8 cellular contexts compared by ENCODE assay signal in the genomic region with DNA sequence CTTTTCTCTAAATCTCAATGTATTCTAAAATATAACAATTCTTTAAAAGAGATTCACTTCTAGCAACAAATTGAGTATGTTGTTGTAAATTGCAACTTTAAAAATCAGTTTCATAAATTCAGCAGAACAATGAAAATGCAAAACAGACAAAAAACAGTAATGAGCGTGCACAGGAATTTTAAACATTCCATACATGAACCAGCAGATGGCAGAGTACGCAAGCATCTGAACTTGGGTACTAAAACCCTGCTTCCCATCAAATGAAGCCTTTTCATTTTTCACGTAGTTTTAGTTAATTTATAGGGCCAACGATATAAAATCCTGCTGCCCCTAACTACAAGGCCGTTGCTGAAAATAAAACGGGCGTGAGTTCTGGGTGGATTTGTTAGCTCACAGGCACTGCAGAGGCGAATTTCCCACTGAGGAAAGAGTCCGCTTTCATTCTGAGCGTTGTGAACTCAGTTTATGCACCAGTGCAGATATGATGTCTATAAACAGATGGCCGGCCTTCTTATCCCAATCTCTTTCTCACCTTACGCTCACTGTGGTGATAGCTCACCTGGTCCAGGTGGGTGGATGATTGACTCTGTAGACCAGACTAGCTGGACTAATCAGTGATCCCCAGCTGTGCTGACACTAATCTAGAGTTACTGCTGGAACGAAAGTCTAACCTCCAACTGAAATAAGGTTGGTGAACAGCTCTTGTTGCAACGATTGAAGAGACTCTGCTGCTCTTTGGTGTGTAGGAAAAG.
DNase-seq lines count a peak whose midpoint lies in the region; ATAC-seq and TF ChIP-seq lines count a peak whose summit lies in the region.

No MANE protein-coding gene starts in this region.

- H3K4me1 ChIP-seq in BE2C (no peaks in the 10 kb centered on the region), RWPE2 (ENCODE audit: insufficient read depth, poor library complexity, severe bottlenecking) (no peaks in the 10 kb centered on the region), fibroblast of lung (ENCODE audit: control insufficient read depth, extremely low read depth, insufficient read depth, low read length) (no peaks in the 10 kb centered on the region)

- peak; percentile 70 for TF ChIP-seq CTCF in BE2C (IDR thresholded peaks at IDR 0.05; ENCODE audit: low read depth, low read length)
- TF ChIP-seq CTCF in GM12873 (IDR thresholded peaks at IDR 0.05; ENCODE audit: insufficient read depth, low read depth, low read length, missing control alignments), result peak; percentile 59
- TF ChIP-seq CTCF in RWPE2 (IDR thresholded peaks at IDR 0.05; ENCODE audit: poor library complexity, severe bottlenecking), result peak; percentile 79
- TF ChIP-seq CTCF in fibroblast of lung (conservative IDR thresholded peaks at IDR 0.05 in 1 of 2, IDR thresholded peaks at IDR 0.05 in 1 of 2; ENCODE audit: low read depth in 1 of 2, low read length in 2 of 2), result peak; percentile 62 to 67

- no peak overlapping the region for H2AFZ ChIP-seq in fibroblast of lung (ENCODE audit: low read length)

- H3K9me3 ChIP-seq in BE2C, result no peaks in the 10 kb centered on the region
- no peaks in the 10 kb centered on the region for H3K9me3 ChIP-seq in RWPE2 (ENCODE audit: severe bottlenecking)
- H3K9me3 ChIP-seq in fibroblast of lung (ENCODE audit: control insufficient read depth, insufficient read depth, low read depth, low read length), result no peaks in the 10 kb centered on the region

- H3K36me3 ChIP-seq in BE2C (no peaks in the 10 kb centered on the region), RWPE2 (ENCODE audit: low read depth) (no peaks in the 10 kb centered on the region), fibroblast of lung (ENCODE audit: control insufficient read depth, insufficient read depth, low read length) (no peaks in the 10 kb centered on the region)

- H3K9ac ChIP-seq in fibroblast of lung (ENCODE audit: insufficient read depth, low read length), result no peak overlapping the region

- H3K4me2 ChIP-seq in fibroblast of lung (ENCODE audit: extremely low read depth, insufficient read depth, low read length), result no peak overlapping the region

- H3K4me3 ChIP-seq in BE2C (ENCODE audit: low read depth, low read length), result no peak overlapping the region
- no peak overlapping the region for H3K4me3 ChIP-seq in RWPE2 (ENCODE audit: severe bottlenecking)
- H3K4me3 ChIP-seq in fibroblast of lung (replicated peaks in 1 of 4; ENCODE audit: control extremely low read depth in 1 of 4, insufficient read depth in 1 of 4, low read depth in 3 of 4, low read length in 4 of 4), result no peak overlapping the region

- no peak overlapping the region for H3K27ac ChIP-seq in RWPE2 (ENCODE audit: poor library complexity, severe bottlenecking)
- no peak overlapping the region for H3K27ac ChIP-seq in fibroblast of lung (ENCODE audit: insufficient read depth, low read length)

- H3K27me3 ChIP-seq in BE2C (no peaks in the 10 kb centered on the region; the same call in 1 of the 2 replicates), RWPE2 (ENCODE audit: insufficient read depth, poor library complexity, severe bottlenecking) (no peaks in the 10 kb centered on the region), fibroblast of lung (ENCODE audit: control insufficient read depth, insufficient read depth, low read length) (no peaks in the 10 kb centered on the region)

- DNase-seq in BE2C, result peak; percentile 33
- peak; percentile 63 to 74 for DNase-seq in Kasumi-1 (lab: John Stamatoyannopoulos, UW)
- no peak for DNase-seq in RWPE2 (ENCODE audit: low spot score)
- DNase-seq in fibroblast of lung (ENCODE audit: low read depth in 2 of 2), result peak; percentile 39 to 65
- peak; percentile 73 for DNase-seq in pons (ENCODE audit: low spot score)
- DNase-seq in activated T-cell treated with anti-CD3 and anti-CD28 coated beads, Interleukin-2, amount 50 U/mL, for 48 hours, result no peak

- no peaks in the 10 kb centered on the region for H4K20me1 ChIP-seq in fibroblast of lung (ENCODE audit: control insufficient read depth, extremely low read depth, insufficient read depth, low read length)

- H3K79me2 ChIP-seq in fibroblast of lung (ENCODE audit: control insufficient read depth, insufficient read depth, low read length), result no peaks in the 10 kb centered on the region

- ATAC-seq in RWPE2 (ENCODE audit: low read depth) (no peak), GM19397 (IDR thresholded peaks at IDR 0.05; ENCODE audit: unreplicated experiment) (no peak)

Comparison
In these comparisons a context has a peak if more than half of its experiments do, and no peak if none do; other contexts are left out.
1. DNase-seq: peak in BE2C (single experiment), Kasumi-1 (2 of 2), fibroblast of lung (2 of 2) and pons (single experiment); none in RWPE2 (single experiment) and activated T-cell treated with anti-CD3 and anti-CD28 coated beads, Interleukin-2, amount 50 U/mL, for 48 hours (0 of 2).
2. Peak in every context shown above with its lines, with median percentiles within 50 percentile points of each other: CTCF ChIP-seq.